1 cellular context compared by ENCODE assay signal in genomic region chr2:55136138-55136541, GRCh38.
TF ChIP-seq lines count a peak whose summit lies in the region.

No MANE protein-coding gene starts in this region.

TF ChIP-seq in H1, 55 proteins besides CTCF, POLR2A, EP300 and RAD21 (continued from another document):
- no peak for TF ChIP-seq SAP30 (IDR thresholded peaks at IDR 0.05; ENCODE audit: insufficient read depth, insufficient replicate concordance, low read length)
- no peak for TF ChIP-seq SP2 (IDR thresholded peaks at IDR 0.05; ENCODE audit: low read length)
- no peak for TF ChIP-seq PHF8 (conservative IDR thresholded peaks at IDR 0.05; ENCODE audit: low read depth, low read length)
- TF ChIP-seq ATF3 (IDR thresholded peaks at IDR 0.05; ENCODE audit: insufficient read depth, low read depth, low read length), result no peak
- TF ChIP-seq SP1 (IDR thresholded peaks at IDR 0.05; ENCODE audit: low read depth, low read length), result no peak
- TF ChIP-seq SIN3A (conservative IDR thresholded peaks at IDR 0.05 in 1 of 2, IDR thresholded peaks at IDR 0.05 in 1 of 2; ENCODE audit: low read depth in 1 of 2, low read length in 2 of 2), result no peak
- no peak for TF ChIP-seq TBP (IDR thresholded peaks at IDR 0.05; ENCODE audit: low read depth, low read length)
- TF ChIP-seq KDM5A (IDR thresholded peaks at IDR 0.05; ENCODE audit: low read length), result no peak
- no peak for TF ChIP-seq RXRA (IDR thresholded peaks at IDR 0.05; ENCODE audit: insufficient read depth, low read depth, low read length)
- no peak for TF ChIP-seq TAF7 (optimal IDR thresholded peaks at IDR 0.05; ENCODE audit: borderline replicate concordance, low read depth, low read length)
- no peak for TF ChIP-seq SIX5 (IDR thresholded peaks at IDR 0.05; ENCODE audit: low read depth, low read length)
- no peak for TF ChIP-seq EGR1 (IDR thresholded peaks at IDR 0.05; ENCODE audit: borderline replicate concordance, low read depth, low read length)
- TF ChIP-seq KDM4A (IDR thresholded peaks at IDR 0.05; ENCODE audit: low read depth, low read length, severe bottlenecking), result no peak
- TF ChIP-seq BRCA1 (IDR thresholded peaks at IDR 0.05; ENCODE audit: low read depth, low read length), result no peak
